ENCODE assay signal across 22 cellular contexts in genomic region chr18:58253318-58253717, GRCh38.
DNase-seq lines count a peak whose midpoint lies in the region; ATAC-seq, FAIRE-seq and TF ChIP-seq lines count a peak whose summit lies in the region.
"Had no signal": no experiment of that assay in that cellular context is flagged by ENCODE, and none has a peak within 500 bp of the region (broad histone marks: within the 10 kb centered on the region; RNA-seq: fewer than 3 reads in every experiment).

No MANE protein-coding gene starts in this region.

- H3K27ac ChIP-seq in HepG2 (ENCODE audit: extremely low read length, insufficient read depth, low read length): no peak overlapping the region
- H3K27ac ChIP-seq in right lobe of liver: no peak overlapping the region
- H3K27ac ChIP-seq in SK-N-MC: 0 out of 2 replicates have a peak overlapping the region, but pooled peaks have one; percentile 62
- no peak overlapping the region for H3K27ac ChIP-seq in mesenchymal stem cell (ENCODE audit: low read length, poor library complexity, severe bottlenecking)
- H3K27ac ChIP-seq in SK-N-SH (ENCODE audit: low read depth in 2 of 2, low read length in 1 of 2): no peak overlapping the region

- H4K91ac ChIP-seq in mesenchymal stem cell (ENCODE audit: low read length): no peak overlapping the region

- DNase-seq in HepG2 (ENCODE audit: low spot score) (no peak), right lobe of liver (no peak), SK-N-MC (ENCODE audit: low read depth, low spot score) (no peak), mesenchymal stem cell (no peak), T-helper 1 cell (no peak), SK-N-SH (no peak)
- DNase-seq in activated T-cell treated with anti-CD3 and anti-CD28 coated beads, Interleukin-2, amount 50 U/mL, for 4 hours: no peak
- DNase-seq: 8988T; BE2C; C1 segment of cervical spinal cord; CD4-positive, CD25-positive, alpha-beta regulatory T cell; CD8-positive, alpha-beta memory T cell; COR-L47; DMS153; DMS79; GDM1; GOT3; H9; KBM-7 had no signal

- H3K79me2 ChIP-seq in HepG2 (ENCODE audit: insufficient read depth, low read length): peaks cover 8% of the 10 kb centered on the region
- H3K79me2 ChIP-seq in SK-N-SH (ENCODE audit: insufficient read depth): no peaks in the 10 kb centered on the region

- POLR2A ChIA-PET in HepG2 (lab: Yijun Ruan, JAX): no interaction called here
- POLR2A ChIA-PET in SK-N-SH (lab: Yijun Ruan, JAX): no interaction called here

- peaks cover 9 to 35% of the 10 kb centered on the region in 2 experiments; a peak in 3 of 5 replicates for H3K36me3 ChIP-seq in HepG2 (replicated peaks in 1 of 2; ENCODE audit: control insufficient read depth in 1 of 2, insufficient read depth in 2 of 2, low read length in 2 of 2)
- H3K36me3 ChIP-seq in right lobe of liver: no peaks in the 10 kb centered on the region
- H3K36me3 ChIP-seq in SK-N-MC (ENCODE audit: insufficient read depth, low read length): no peaks in the 10 kb centered on the region
- peaks cover 0 to 19% of the 10 kb centered on the region in 2 experiments for H3K36me3 ChIP-seq in mesenchymal stem cell (ENCODE audit: control insufficient read depth in 1 of 2, insufficient read depth in 2 of 2, low read depth in 1 of 2, low read length in 2 of 2)
- peaks cover 0 to 2% of the 10 kb centered on the region in 2 experiments for H3K36me3 ChIP-seq in SK-N-SH (replicated peaks in 1 of 2; ENCODE audit: control insufficient read depth in 1 of 2, insufficient read depth in 2 of 2, low read length in 1 of 2)
- H3K36me3 ChIP-seq: BE2C had no signal

- H3K4me3 ChIP-seq in HepG2 (replicated peaks in 1 of 3; ENCODE audit: insufficient read depth in 1 of 3, low read depth in 2 of 3, low read length in 3 of 3) (no peak overlapping the region), right lobe of liver (no peak overlapping the region), SK-N-MC (no peak overlapping the region), mesenchymal stem cell (ENCODE audit: insufficient read depth in 1 of 2, low read depth in 1 of 2, low read length in 2 of 2) (no peak overlapping the region), SK-N-SH (ENCODE audit: low read depth in 2 of 2, low read length in 1 of 2) (no peak overlapping the region)

- H2BK5ac ChIP-seq in mesenchymal stem cell (ENCODE audit: low read depth, low read length, poor library complexity, severe bottlenecking): no peak overlapping the region

- H3K4me3 Mint-ChIP-seq in activated T-cell treated with anti-CD3 and anti-CD28 coated beads, Interleukin-2, amount 50 U/mL, for 4 hours: no peak overlapping the region
- H3K4me3 Mint-ChIP-seq: CD4-positive, CD25-positive, alpha-beta regulatory T cell; CD8-positive, alpha-beta memory T cell; H9 had no signal

- no peak overlapping the region for H2AFZ ChIP-seq in HepG2 (ENCODE audit: low read length)
- H2AFZ ChIP-seq in mesenchymal stem cell (ENCODE audit: low read depth, low read length): no peak overlapping the region
- H2AFZ ChIP-seq in SK-N-SH (ENCODE audit: low read depth): no peak overlapping the region

- TF ChIP-seq EP300 in HepG2 (IDR thresholded peaks at IDR 0.05; ENCODE audit: low read depth in 2 of 2, low read length in 2 of 2): no peak
- TF ChIP-seq EP300 in HepG2 (CRISPR knock-in tag; IDR thresholded peaks at IDR 0.05; ENCODE audit: borderline replicate concordance): no peak
- no peak for TF ChIP-seq EP300 in SK-N-SH (IDR thresholded peaks at IDR 0.05; ENCODE audit: borderline replicate concordance in 1 of 2, low read depth in 1 of 2, low read length in 1 of 2)

- H3K27me3 Mint-ChIP-seq in activated T-cell treated with anti-CD3 and anti-CD28 coated beads, Interleukin-2, amount 50 U/mL, for 4 hours (ENCODE audit: low read depth): no peaks in the 10 kb centered on the region
- H3K27me3 Mint-ChIP-seq: CD4-positive, CD25-positive, alpha-beta regulatory T cell; CD8-positive, alpha-beta memory T cell had no signal

- H3K4me1 Mint-ChIP-seq in activated T-cell treated with anti-CD3 and anti-CD28 coated beads, Interleukin-2, amount 50 U/mL, for 4 hours (ENCODE audit: low read depth): no peaks in the 10 kb centered on the region
- H3K4me1 Mint-ChIP-seq: CD8-positive, alpha-beta memory T cell had no signal

- CTCF ChIA-PET in HepG2 (lab: Yijun Ruan, JAX; ENCODE audit: low intra/inter-chr PET ratio, low total read pairs) (no interaction called here), SK-N-SH (lab: Yijun Ruan, JAX) (interaction anchor here (1.0 to 1.2 kb wide), 2 partner anchors 9 to 73 kb away, joined by 3 to 4 read pairs; no protein-coding TSS in a partner anchor)

- in situ Hi-C loops in HepG2 (cut with HindIII; ENCODE audit: extremely low pct_ligation_motif_present, low pct_unique_long_range_greater_than_20kb): no loop called here

- no peaks in the 10 kb centered on the region for H3K9me2 ChIP-seq in SK-N-SH

- BruUV-seq in HepG2 (replicated peaks; lab: Mats Ljungman, UMichigan): no TSS peak

- TF ChIP-seq RAD21 in HepG2 (CRISPR knock-in tag; IDR thresholded peaks at IDR 0.05): no peak
- TF ChIP-seq RAD21 in SK-N-SH (IDR thresholded peaks at IDR 0.05; ENCODE audit: low read length): no peak

- FAIRE-seq in HepG2 (lab: Jason Lieb, UNC): no peak
- FAIRE-seq: GM12892, GM18507 had no signal

- no peak overlapping the region for H3K4me2 ChIP-seq in HepG2 (ENCODE audit: low read depth, low read length)
- no peak overlapping the region for H3K4me2 ChIP-seq in mesenchymal stem cell (ENCODE audit: low read length, poor library complexity, severe bottlenecking)
- no peak overlapping the region for H3K4me2 ChIP-seq in SK-N-SH

- H3K36me3 Mint-ChIP-seq in activated T-cell treated with anti-CD3 and anti-CD28 coated beads, Interleukin-2, amount 50 U/mL, for 4 hours (ENCODE audit: insufficient read depth): no peaks in the 10 kb centered on the region
- H3K36me3 Mint-ChIP-seq: CD4-positive, CD25-positive, alpha-beta regulatory T cell had no signal

- peak overlapping the region; percentile 31 for H2AK5ac ChIP-seq in mesenchymal stem cell (ENCODE audit: low read length, severe bottlenecking)

- WGBS in HepG2 (ENCODE audit: low lambda C conversion rate): 100% methylated on average over 2 of the region's 2 CpGs
- 96% methylated on average over 2 of the region's 2 CpGs for WGBS in right lobe of liver (ENCODE audit: insufficient coverage, low coverage, low lambda C conversion rate, missing lambda C conversion rate)
- 100% methylated on average over 1 of the region's 2 CpGs for WGBS in mesenchymal stem cell
- WGBS in SK-N-SH (ENCODE audit: low lambda C conversion rate): 98% methylated on average over 2 of the region's 2 CpGs

- no peaks in the 10 kb centered on the region for H3K27me3 ChIP-seq in HepG2 (ENCODE audit: control insufficient read depth in 1 of 2, insufficient read depth in 2 of 2, low read length in 2 of 2)
- H3K27me3 ChIP-seq in right lobe of liver: no peaks in the 10 kb centered on the region
- no peaks in the 10 kb centered on the region for H3K27me3 ChIP-seq in mesenchymal stem cell (ENCODE audit: control insufficient read depth in 1 of 2, insufficient read depth in 1 of 2, low read length in 2 of 2)
- H3K27me3 ChIP-seq in SK-N-SH (ENCODE audit: insufficient read depth): no peaks in the 10 kb centered on the region
- H3K27me3 ChIP-seq: BE2C had no signal

- no peak overlapping the region for H4K8ac ChIP-seq in mesenchymal stem cell (ENCODE audit: low read length)

- no peak overlapping the region for H3K18ac ChIP-seq in mesenchymal stem cell (ENCODE audit: low read depth in 1 of 2, low read length in 2 of 2)

- TF ChIP-seq CTCF in HepG2 (CRISPR knock-in tag; IDR thresholded peaks at IDR 0.05) (no peak), right lobe of liver (IDR thresholded peaks at IDR 0.05) (no peak), SK-N-SH (IDR thresholded peaks at IDR 0.05) (no peak)

- H3K9me3 Mint-ChIP-seq in activated T-cell treated with anti-CD3 and anti-CD28 coated beads, Interleukin-2, amount 50 U/mL, for 4 hours: no peaks in the 10 kb centered on the region
- H3K9me3 Mint-ChIP-seq: CD4-positive, CD25-positive, alpha-beta regulatory T cell; H9 had no signal

- peaks cover 17% of the 10 kb centered on the region for H3K79me1 ChIP-seq in mesenchymal stem cell (replicated peaks; ENCODE audit: low read length, poor library complexity, severe bottlenecking)

- H3K4ac ChIP-seq in mesenchymal stem cell (ENCODE audit: low read depth in 1 of 2, low read length in 2 of 2): no peak overlapping the region

- ATAC-seq in HepG2 (no peak), right lobe of liver (no peak), HG02981 (IDR thresholded peaks at IDR 0.05; ENCODE audit: unreplicated experiment) (no peak)
- ATAC-seq in activated T-cell treated with anti-CD3 and anti-CD28 coated beads, Interleukin-2, amount 50 U/mL, for 4 hours: no peak

- H4K20me1 ChIP-seq in HepG2 (ENCODE audit: insufficient read depth, low read length) (no peaks in the 10 kb centered on the region), SK-N-SH (ENCODE audit: insufficient read depth) (no peaks in the 10 kb centered on the region)

- H3K9me3 ChIP-seq in HepG2 (ENCODE audit: low read length) (no peaks in the 10 kb centered on the region), right lobe of liver (no peaks in the 10 kb centered on the region), SK-N-MC (ENCODE audit: low read depth, low read length) (no peaks in the 10 kb centered on the region), mesenchymal stem cell (ENCODE audit: control insufficient read depth, low read length) (no peaks in the 10 kb centered on the region), SK-N-SH (no peaks in the 10 kb centered on the region)
- H3K9me3 ChIP-seq: BE2C had no signal

- no peak overlapping the region for H2BK120ac ChIP-seq in mesenchymal stem cell (ENCODE audit: low read depth, low read length)

- no peaks in the 10 kb centered on the region for H3F3A ChIP-seq in SK-N-SH (replicated peaks; ENCODE audit: insufficient read depth)

- no peak overlapping the region for H2BK15ac ChIP-seq in mesenchymal stem cell (ENCODE audit: low read depth, poor library complexity, severe bottlenecking)

- no peak for TF ChIP-seq POLR2A in HepG2 (IDR thresholded peaks at IDR 0.05; ENCODE audit: insufficient read depth in 1 of 2, low read depth in 2 of 2, low read length in 2 of 2)
- no peak for TF ChIP-seq POLR2A in right lobe of liver (IDR thresholded peaks at IDR 0.05)

- H3K14ac ChIP-seq in mesenchymal stem cell (ENCODE audit: low read length in 2 of 2): no peak overlapping the region

- H3K4me1 ChIP-seq in HepG2 (ENCODE audit: insufficient read depth, low read length) (peaks cover 5% of the 10 kb centered on the region; the same call in 1 of the 2 replicates), right lobe of liver (no peaks in the 10 kb centered on the region), mesenchymal stem cell (ENCODE audit: control insufficient read depth, insufficient read depth, low read depth, low read length) (peaks cover 19% of the 10 kb centered on the region), SK-N-SH (ENCODE audit: control insufficient read depth in 1 of 2, insufficient read depth in 2 of 2, low read depth in 1 of 2, low read length in 1 of 2) (peaks cover 0 to 6% of the 10 kb centered on the region in 2 experiments; a peak in 2 of 4 replicates)
- H3K4me1 ChIP-seq: BE2C had no signal

- H3K9ac ChIP-seq in HepG2 (ENCODE audit: insufficient read depth, low read depth, low read length) (no peak overlapping the region), SK-N-MC (ENCODE audit: insufficient read length) (no peak overlapping the region), mesenchymal stem cell (ENCODE audit: low read length) (no peak overlapping the region), SK-N-SH (no peak overlapping the region)

- no peak overlapping the region for H3K23ac ChIP-seq in mesenchymal stem cell (ENCODE audit: low read length in 2 of 2)

- intact Hi-C loops in HepG2 (cut with micrococcal nuclease; ENCODE audit: unreplicated experiment) (no loop called here), right lobe of liver (cut with DNase I) (no loop called here)

- H2BK12ac ChIP-seq in mesenchymal stem cell (ENCODE audit: low read length in 2 of 2): no peak overlapping the region
